ENCODE assay signal across 39 cellular contexts in the genomic region with DNA sequence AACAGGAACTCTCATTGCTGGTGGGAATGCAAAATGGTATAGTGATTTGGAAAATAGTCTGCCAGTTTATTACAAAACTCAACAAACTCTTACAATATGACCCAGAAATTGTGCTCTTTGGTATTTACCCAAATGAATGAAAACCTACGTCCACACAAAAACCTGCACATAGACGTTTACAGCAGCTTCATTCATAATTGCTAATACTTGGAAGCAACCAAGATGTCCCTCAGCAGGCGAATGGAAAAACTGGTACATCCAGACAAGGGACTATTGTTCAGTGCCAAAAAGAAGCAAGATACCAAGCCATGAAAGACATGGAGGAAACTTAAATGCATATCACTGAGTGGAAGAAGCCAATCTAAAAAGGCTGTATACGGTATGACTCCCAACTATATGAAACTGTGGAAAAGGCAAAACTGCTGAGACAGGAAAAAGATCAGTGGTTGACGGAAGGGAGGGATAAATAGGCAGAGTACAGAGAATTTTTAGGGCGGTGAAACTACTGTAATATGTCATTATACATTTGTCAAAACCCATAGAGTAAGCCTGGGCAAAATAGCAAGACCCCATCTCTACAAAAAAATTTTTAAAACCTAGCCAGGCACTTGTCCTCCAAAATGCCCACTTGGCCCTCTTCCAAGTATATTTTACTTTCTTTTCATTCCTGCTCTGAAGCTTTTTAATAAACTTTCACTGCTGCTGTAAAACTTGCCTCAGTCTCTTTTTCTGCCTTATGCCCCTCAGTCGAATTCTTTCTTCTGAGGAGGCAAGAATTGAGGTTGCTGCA. TPM values are rescaled to one million over a fixed set of nuclear protein-coding genes. Genes with fewer than 3 reads are reported as not detected.
"Had no signal": no experiment of that assay in that cellular context is flagged by ENCODE, and none has a peak within 500 bp of the region (broad histone marks: within the 10 kb centered on the region; RNA-seq: fewer than 3 reads in every experiment).

No MANE protein-coding gene starts in this region.

- DNase-seq: activated CD4-positive, alpha-beta memory T cell treated with anti-CD3 and anti-CD28 coated beads, Interleukin-2, amount 10 ng/mL, durations not matched to agents 7 days and 5 days; activated CD4-positive, alpha-beta T cell treated with anti-CD3 and anti-CD28 coated beads for 1 hour; activated CD4-positive, alpha-beta T cell treated with anti-CD3 and anti-CD28 coated beads for 48 hours; activated CD4-positive, CD25-positive, alpha-beta regulatory T cell; activated CD8-positive, alpha-beta memory T cell treated with anti-CD3 and anti-CD28 coated beads for 24 hours; activated CD8-positive, alpha-beta memory T cell treated with anti-CD3 and anti-CD28 coated beads, Interleukin-2, amount 10 ng/mL, durations not matched to agents 7 days and 5 days; activated CD8-positive, alpha-beta memory T cell treated with anti-CD3 and anti-CD28 coated beads, Interleukin-2, amount 50 U/mL, for 48 hours; activated effector memory CD4-positive, alpha-beta T cell treated with Interleukin-2 at 50 U/mL for 16 hours; activated naive CD4-positive, alpha-beta T cell treated with anti-CD3 and anti-CD28 coated beads, Interleukin-2, amount 10 ng/mL, durations not matched to agents 7 days and 5 days; activated naive CD8-positive, alpha-beta T cell treated with anti-CD3 and anti-CD28 coated beads, Interleukin-2, amount 50 U/mL, for 24 hours; activated T-cell treated with anti-CD3 and anti-CD28 coated beads, Interleukin-2, amount 50 U/mL, for 48 hours; anterior cingulate cortex; caudate nucleus; cerebellar nuclear complex; MG63; NCI-H1048; NCI-H1105 treated with DMSO at 0.1 percent for 48 hours; NCI-H1436 treated with DMSO at 0.1 percent for 48 hours; NCI-H187; NCI-H2029 treated with DMSO at 0.1 percent for 48 hours; NCI-H2171 treated with DMSO at 0.1 percent for 48 hours; NCI-H2227 treated with DMSO at 0.1 percent for 48 hours; NCI-H446; NCI-H524; NCI-H69; NCI-H82; PC-3; Peyer's patch; SIG-M5; SW 1271; T-helper 1 cell; T-helper 2 cell; T-helper 9 cell; WERI-Rb-1 had no signal

- H3K36me3 Mint-ChIP-seq: activated CD8-positive, alpha-beta memory T cell treated with anti-CD3 and anti-CD28 coated beads, Interleukin-2, amount 10 ng/mL, durations not matched to agents 7 days and 5 days; activated naive CD4-positive, alpha-beta T cell treated with anti-CD3 and anti-CD28 coated beads, Interleukin-2, amount 10 ng/mL, durations not matched to agents 7 days and 5 days; activated naive CD8-positive, alpha-beta T cell; brain had no signal

- H3K4me3 ChIP-seq: MG63, Peyer's patch had no signal

- H3K27me3 ChIP-seq: MG63, Peyer's patch had no signal

- H3K4me3 Mint-ChIP-seq: activated CD4-positive, alpha-beta memory T cell treated with anti-CD3 and anti-CD28 coated beads, Interleukin-2, amount 10 ng/mL, durations not matched to agents 7 days and 5 days; activated CD8-positive, alpha-beta memory T cell treated with anti-CD3 and anti-CD28 coated beads, Interleukin-2, amount 10 ng/mL, durations not matched to agents 7 days and 5 days; activated naive CD4-positive, alpha-beta T cell treated with anti-CD3 and anti-CD28 coated beads, Interleukin-2, amount 10 ng/mL, durations not matched to agents 7 days and 5 days; activated naive CD8-positive, alpha-beta T cell; activated naive CD8-positive, alpha-beta T cell treated with anti-CD3 and anti-CD28 coated beads, Interleukin-2, amount 50 U/mL, for 24 hours; brain had no signal

- H3K36me3 ChIP-seq: MG63, Peyer's patch, WERI-Rb-1 had no signal

- FAIRE-seq: bronchial epithelial cell had no signal

- H3K27ac Mint-ChIP-seq: activated CD4-positive, alpha-beta memory T cell treated with anti-CD3 and anti-CD28 coated beads, Interleukin-2, amount 10 ng/mL, durations not matched to agents 7 days and 5 days; activated CD8-positive, alpha-beta memory T cell treated with anti-CD3 and anti-CD28 coated beads, Interleukin-2, amount 10 ng/mL, durations not matched to agents 7 days and 5 days; activated naive CD4-positive, alpha-beta T cell treated with anti-CD3 and anti-CD28 coated beads, Interleukin-2, amount 10 ng/mL, durations not matched to agents 7 days and 5 days; activated naive CD8-positive, alpha-beta T cell; activated naive CD8-positive, alpha-beta T cell treated with anti-CD3 and anti-CD28 coated beads, Interleukin-2, amount 50 U/mL, for 24 hours; brain had no signal

- H3K27ac ChIP-seq: Peyer's patch, RWPE1, WERI-Rb-1 had no signal

- H3K9me3 ChIP-seq: MG63, Peyer's patch had no signal

- H3K9me3 Mint-ChIP-seq: activated CD4-positive, alpha-beta memory T cell treated with anti-CD3 and anti-CD28 coated beads, Interleukin-2, amount 10 ng/mL, durations not matched to agents 7 days and 5 days; activated naive CD4-positive, alpha-beta T cell treated with anti-CD3 and anti-CD28 coated beads, Interleukin-2, amount 10 ng/mL, durations not matched to agents 7 days and 5 days; activated naive CD8-positive, alpha-beta T cell treated with anti-CD3 and anti-CD28 coated beads, Interleukin-2, amount 50 U/mL, for 24 hours; brain had no signal

- ATAC-seq: activated CD8-positive, alpha-beta memory T cell treated with anti-CD3 and anti-CD28 coated beads, Interleukin-2, amount 10 ng/mL, durations not matched to agents 7 days and 5 days; activated naive CD8-positive, alpha-beta T cell treated with anti-CD3 and anti-CD28 coated beads, Interleukin-2, amount 50 U/mL, for 24 hours; PC-3; Right ventricle myocardium inferior had no signal

RNA-seq across cellular contexts. Expression of a gene that starts 4.9 kb away (rescaled TPM):
- total RNA-seq: activated CD4-positive, alpha-beta memory T cell treated with anti-CD3 and anti-CD28 coated beads, Interleukin-2, amount 10 ng/mL, durations not matched to agents 7 days and 5 days; activated CD8-positive, alpha-beta memory T cell treated with anti-CD3 and anti-CD28 coated beads, Interleukin-2, amount 10 ng/mL, durations not matched to agents 7 days and 5 days; Right ventricle myocardium inferior had no signal
